Comparison of ENCODE assay signal across 11 cellular contexts in the genomic region with DNA sequence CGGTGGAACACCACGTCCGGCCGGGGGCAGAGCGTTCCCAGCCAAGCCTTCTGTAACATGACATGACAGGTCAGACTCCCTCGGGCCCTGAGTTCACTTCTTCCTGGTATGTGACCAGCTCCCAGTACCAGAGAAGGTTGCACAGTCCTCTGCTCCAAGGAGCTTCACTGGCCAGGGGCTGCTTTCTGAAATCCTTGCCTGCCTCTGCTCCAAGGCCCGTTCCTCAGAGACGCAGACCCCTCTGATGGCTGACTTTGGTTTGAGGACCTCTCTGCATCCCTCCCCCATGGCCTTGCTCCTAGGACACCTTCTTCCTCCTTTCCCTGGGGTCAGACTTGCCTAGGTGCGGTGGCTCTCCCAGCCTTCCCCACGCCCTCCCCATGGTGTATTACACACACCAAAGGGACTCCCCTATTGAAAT. TPM values are rescaled to one million over a fixed set of nuclear protein-coding genes. Genes with fewer than 3 reads are reported as not detected.
DNase-seq lines count a peak whose midpoint lies in the region; ATAC-seq and TF ChIP-seq lines count a peak whose summit lies in the region.
"Had no signal": no experiment of that assay in that cellular context is flagged by ENCODE, and none has a peak within 500 bp of the region (broad histone marks: within the 10 kb centered on the region; RNA-seq: fewer than 3 reads in every experiment).

No MANE protein-coding gene starts in this region.

- peak overlapping the region; percentile 55 for H3K4me3 Mint-ChIP-seq in T-helper 2 cell treated with Interferon-gamma antibody and Interleukin-4, amounts not matched to agents 5 μg/mL and 100 μg/mL, for 36 hours
- H3K4me3 Mint-ChIP-seq in T-cell (peak overlapping the region; percentile 63 to 92 (median 85)), endodermal cell (no peak overlapping the region)

- DNase-seq in T-helper 2 cell treated with Interferon-gamma antibody and Interleukin-4, amounts not matched to agents 5 μg/mL and 100 μg/mL, for 36 hours (ENCODE audit: low spot score), result no peak
- no peak for DNase-seq in T-helper 2 cell
- no peak for DNase-seq in T-cell
- DNase-seq in endodermal cell, result no peak
- peak; percentile 68 for DNase-seq in osteoblast (ENCODE audit: insufficient read length, low spot score, missing footprints)
- DNase-seq in HEK293T (ENCODE audit: extremely low spot score), result no peak
- DNase-seq: GOT3, NCI-H1417, NCI-H510A treated with DMSO at 0.1 percent for 48 hours had no signal

- peak overlapping the region; percentile 99 for H3K4me2 ChIP-seq in osteoblast (ENCODE audit: insufficient read depth, low read length)

- peaks cover 6% of the 10 kb centered on the region for H3K79me2 ChIP-seq in osteoblast (ENCODE audit: insufficient read depth, low read length)

- CTCF ChIA-PET in T-cell (lab: Charles Lee), result no interaction called here
- CTCF ChIA-PET in HEK293T (lab: Yijun Ruan, JAX), result no interaction called here

- H3K36me3 Mint-ChIP-seq in T-helper 2 cell treated with Interferon-gamma antibody and Interleukin-4, amounts not matched to agents 5 μg/mL and 100 μg/mL, for 36 hours (ENCODE audit: low read depth), result no peaks in the 10 kb centered on the region
- peaks cover 2% of the 10 kb centered on the region for H3K36me3 Mint-ChIP-seq in T-cell
- no peaks in the 10 kb centered on the region for H3K36me3 Mint-ChIP-seq in endodermal cell (ENCODE audit: low read depth)

- ATAC-seq in T-cell (replicated peaks in 1 of 4) (no peak), HG03354 (IDR thresholded peaks at IDR 0.05; ENCODE audit: poor library complexity, severe bottlenecking, unreplicated experiment) (no peak), HG03460 (IDR thresholded peaks at IDR 0.05; ENCODE audit: unreplicated experiment) (no peak)

- H3K9me3 ChIP-seq in endodermal cell (ENCODE audit: control insufficient read depth, low read length), result no peaks in the 10 kb centered on the region
- H3K9me3 ChIP-seq in osteoblast (ENCODE audit: low read depth, low read length), result no peaks in the 10 kb centered on the region

- peak overlapping the region; percentile 49 for H3K27ac Mint-ChIP-seq in T-helper 2 cell treated with Interferon-gamma antibody and Interleukin-4, amounts not matched to agents 5 μg/mL and 100 μg/mL, for 36 hours
- H3K27ac Mint-ChIP-seq in T-cell (no peak overlapping the region), endodermal cell (no peak overlapping the region)

- H3K36me3 ChIP-seq in endodermal cell (ENCODE audit: control insufficient read depth, insufficient read depth, low read length), result no peaks in the 10 kb centered on the region
- no peaks in the 10 kb centered on the region for H3K36me3 ChIP-seq in osteoblast (ENCODE audit: insufficient read depth, low read length)

- no peak overlapping the region for H2AFZ ChIP-seq in osteoblast (ENCODE audit: low read length)

- H3K4me1 ChIP-seq in endodermal cell (ENCODE audit: control insufficient read depth, insufficient read depth, low read length) (no peaks in the 10 kb centered on the region), osteoblast (ENCODE audit: insufficient read depth, low read length) (peaks cover 13% of the 10 kb centered on the region)

- no peaks in the 10 kb centered on the region for H3K27me3 Mint-ChIP-seq in T-helper 2 cell treated with Interferon-gamma antibody and Interleukin-4, amounts not matched to agents 5 μg/mL and 100 μg/mL, for 36 hours (ENCODE audit: low read depth)
- H3K27me3 Mint-ChIP-seq in T-cell, result no peaks in the 10 kb centered on the region
- H3K27me3 Mint-ChIP-seq in endodermal cell (ENCODE audit: insufficient read depth), result peaks cover 7% of the 10 kb centered on the region

- POLR2A ChIA-PET in T-cell (lab: Charles Lee) (no interaction called here), HEK293T (lab: Yijun Ruan, JAX) (interaction anchor here (2.1 to 2.8 kb wide), 2 partner anchors 13 to 43 kb away, joined by 6 to 51 read pairs; no protein-coding TSS in a partner anchor)

- H3K27ac ChIP-seq in endodermal cell (ENCODE audit: low read depth, low read length) (peak overlapping the region; percentile 86), osteoblast (ENCODE audit: low read depth, low read length) (no peak overlapping the region)

- peak overlapping the region; percentile 88 for H3K4me3 ChIP-seq in endodermal cell (ENCODE audit: low read length)
- no peak overlapping the region for H3K4me3 ChIP-seq in osteoblast (ENCODE audit: insufficient read depth, low read length)

- whole genome bisulfite sequencing in endodermal cell (ENCODE audit: insufficient coverage in 1 of 2, insufficient read length in 1 of 2), 2 experiments, result 93% methylated on average over 8 to 10 of the region's 10 CpGs

- no peaks in the 10 kb centered on the region for H3K27me3 ChIP-seq in endodermal cell (ENCODE audit: control insufficient read depth, insufficient read depth, low read length, poor library complexity, severe bottlenecking)
- no peaks in the 10 kb centered on the region for H3K27me3 ChIP-seq in osteoblast (ENCODE audit: insufficient read depth, low read length)

- H3K9me3 Mint-ChIP-seq in T-helper 2 cell treated with Interferon-gamma antibody and Interleukin-4, amounts not matched to agents 5 μg/mL and 100 μg/mL, for 36 hours, result no peaks in the 10 kb centered on the region
- H3K9me3 Mint-ChIP-seq in T-cell (no peaks in the 10 kb centered on the region), endodermal cell (no peaks in the 10 kb centered on the region)

- peaks cover 25% of the 10 kb centered on the region for H3K4me1 Mint-ChIP-seq in T-helper 2 cell treated with Interferon-gamma antibody and Interleukin-4, amounts not matched to agents 5 μg/mL and 100 μg/mL, for 36 hours (ENCODE audit: low read depth)
- H3K4me1 Mint-ChIP-seq in T-cell (peaks cover 23 to 37% (median 31%) of the 10 kb centered on the region in 3 donors), endodermal cell (peaks cover 16% of the 10 kb centered on the region)

- no peak for TF ChIP-seq CTCF in endodermal cell (conservative IDR thresholded peaks at IDR 0.05)
- TF ChIP-seq CTCF in osteoblast (IDR thresholded peaks at IDR 0.05; ENCODE audit: extremely low read depth, low read depth, low read length), result no peak

- H3K9ac ChIP-seq in endodermal cell (ENCODE audit: extremely low read depth, low read length, poor library complexity, severe bottlenecking), result no peak overlapping the region

- H4K20me1 ChIP-seq in osteoblast (ENCODE audit: insufficient read depth, low read length), result no peaks in the 10 kb centered on the region

TF ChIP-seq in HEK293T, 16 proteins besides CTCF, POLR2A, EP300 and RAD21:
- TF ChIP-seq LEF1 (IDR thresholded peaks at IDR 0.05; ENCODE audit: borderline replicate concordance) (no peak), HDGF (IDR thresholded peaks at IDR 0.05; ENCODE audit: borderline replicate concordance) (no peak), CTBP1 (IDR thresholded peaks at IDR 0.05; ENCODE audit: borderline replicate concordance) (no peak), ELF4 (IDR thresholded peaks at IDR 0.05) (no peak), PKNOX1 (IDR thresholded peaks at IDR 0.05) (no peak), L3MBTL2 (conservative IDR thresholded peaks at IDR 0.05) (no peak), ARNT (IDR thresholded peaks at IDR 0.05) (no peak)

RNA-seq across cellular contexts. Expression of gene GAA, which starts 1.7 kb away (rescaled TPM):
- total RNA-seq in T-cell (10 to 100 TPM; 32.0 to 47.2 (median 42.1) TPM), endodermal cell (10 to 100 TPM; 46.4 to 72.3 TPM), osteoblast (76.7 and 91.3 TPM in 2 replicates)
- 75.1 TPM for polyA plus RNA-seq in endodermal cell (2013, experiment 1 of 2)
- polyA plus RNA-seq in endodermal cell (2013, experiment 2 of 2), result 65.7 TPM

RNA-seq across cellular contexts. Expression of gene EIF4A3, which starts 43.9 kb away (rescaled TPM):
- total RNA-seq in T-cell (100 to 1,000 TPM in 1 of 5 donors, 10 to 100 TPM in 4; 70.1 to 105 (median 71.4) TPM), endodermal cell (100 to 1,000 TPM; 107 to 110 TPM), osteoblast (44.5 and 46.3 TPM in 2 replicates)
- polyA plus RNA-seq in endodermal cell (2013, experiment 1 of 2), result 126 TPM
- 123 TPM for polyA plus RNA-seq in endodermal cell (2013, experiment 2 of 2)
